8 cellular contexts compared by ENCODE assay signal in genomic region chr11:74783241-74783871, GRCh38. TPM values are rescaled to one million over a fixed set of nuclear protein-coding genes. Genes with fewer than 3 reads are reported as not detected.
DNase-seq lines count a peak whose midpoint lies in the region; ATAC-seq and TF ChIP-seq lines count a peak whose summit lies in the region.

No MANE protein-coding gene starts in this region.

- H3K4me3 ChIP-seq in HEK293 (ENCODE audit: low read depth, low read length), result no peak overlapping the region
- no peak overlapping the region for H3K4me3 ChIP-seq in coronary artery

- POLR2A ChIA-PET in HEK293 (lab: Yijun Ruan, JAX), result no interaction called here

- ATAC-seq in GM18502 (IDR thresholded peaks at IDR 0.05; ENCODE audit: poor library complexity, unreplicated experiment), result peak; percentile 86

- no peaks in the 10 kb centered on the region for H3K4me1 ChIP-seq in HEK293 (ENCODE audit: control insufficient read depth, insufficient read depth, low read length)

- H3K9me3 ChIP-seq in HEK293 (ENCODE audit: control insufficient read depth, insufficient read depth, low read depth, low read length), result no peaks in the 10 kb centered on the region

- no peaks in the 10 kb centered on the region for H3K36me3 ChIP-seq in HEK293 (ENCODE audit: control insufficient read depth in 2 of 2, insufficient read depth in 1 of 2, low read length in 2 of 2)

- CTCF ChIA-PET in HEK293 (lab: Yijun Ruan, JAX), result interaction anchor here (1.5 kb wide), 1 partner anchor 44 kb away, joined by 4 read pairs; no protein-coding TSS in a partner anchor

- H3K27ac ChIP-seq in HEK293 (ENCODE audit: extremely low read depth, low read depth, low read length) (no peak overlapping the region), coronary artery (peak overlapping the region in 1 of 2 donors; percentile 40)

- no peak for TF ChIP-seq CTCF in HEK293 (tag by site-specific recombination; IDR thresholded peaks at IDR 0.05)
- no peak for TF ChIP-seq CTCF in GM20000 (IDR thresholded peaks at IDR 0.05; ENCODE audit: extremely low read depth, missing control alignments)
- no peak for TF ChIP-seq CTCF in coronary artery (IDR thresholded peaks at IDR 0.05)

- DNase-seq in NOMO-1 treated with DMSO at 0.1 percent for 48 hours (lab: John Stamatoyannopoulos, UW; ENCODE audit: unreplicated experiment) (peak; percentile 95), dermis blood vessel endothelial cell (peak; percentile 82), renal cortical epithelial cell (ENCODE audit: low read depth) (peak; percentile 84), 8988T (no peak), GM20000 (ENCODE audit: low spot score) (no peak), coronary artery (ENCODE audit: low spot score) (no peak)

TF ChIP-seq in HEK293, 187 proteins besides CTCF, POLR2A, EP300 and RAD21:
- TF ChIP-seq ZNF600 (tag by site-specific recombination; IDR thresholded peaks at IDR 0.05), result no peak
- 0 out of 2 replicates have a peak, but pooled peaks have one; percentile 5 for TF ChIP-seq PRDM1 (tag by site-specific recombination; IDR thresholded peaks at IDR 0.05)
TF ChIP-seq in HEK293: peak in this region for 1.

RNA-seq across cellular contexts. Expression of gene RNF169, which starts 34.7 kb away (rescaled TPM):
- total RNA-seq in dermis blood vessel endothelial cell (27.6 and 36.2 TPM in 2 replicates), renal cortical epithelial cell (16.7 and 18.2 TPM in 2 replicates)

RNA-seq across cellular contexts. Expression of gene CHRDL2, which starts 52.1 kb away (rescaled TPM):
- total RNA-seq in dermis blood vessel endothelial cell, result 1.9 TPM in 1 of 2 replicates, not detected in the other
- not detected in 2 replicates for total RNA-seq in renal cortical epithelial cell

Comparison
In these comparisons a context has a peak if more than half of its experiments do, and no peak if none do; other contexts are left out.
1. DNase-seq: peak in NOMO-1 treated with DMSO at 0.1 percent for 48 hours (single experiment), dermis blood vessel endothelial cell (single experiment) and renal cortical epithelial cell (single experiment); none in 8988T (single experiment), GM20000 (single experiment) and coronary artery (single experiment).